In the genomic region with DNA sequence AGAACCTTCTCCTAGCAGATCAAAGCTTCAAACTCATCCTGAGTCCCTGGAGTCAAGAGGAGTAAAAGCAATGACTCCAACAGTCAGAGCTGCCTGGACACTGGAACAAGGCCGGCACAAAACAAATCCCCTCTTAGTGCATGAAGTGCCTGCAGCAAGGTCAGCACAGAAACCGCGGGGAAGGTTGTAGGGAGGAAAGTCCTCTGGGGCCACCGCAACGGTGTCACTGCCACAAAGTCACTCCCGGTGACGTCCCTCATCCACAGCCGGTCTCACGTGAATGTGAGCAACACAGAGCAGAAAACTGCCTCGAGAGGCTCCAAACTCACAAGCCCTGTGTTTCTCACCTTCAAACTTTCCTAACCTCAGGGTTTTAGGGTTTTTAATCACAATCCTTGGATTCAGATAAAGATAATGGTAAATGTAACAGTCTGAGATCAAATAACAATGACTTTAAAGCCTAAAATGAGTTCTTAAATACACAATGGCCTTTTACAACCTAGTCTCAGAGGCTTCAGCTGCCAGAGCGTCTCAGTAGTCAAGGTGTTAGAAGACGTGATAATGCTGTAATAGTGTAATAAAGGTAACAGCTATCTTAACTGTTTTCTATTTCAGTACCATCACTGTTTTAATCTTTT, we compare ENCODE assay signal across 18 cellular contexts.
DNase-seq lines count a peak whose midpoint lies in the region; ATAC-seq, FAIRE-seq and TF ChIP-seq lines count a peak whose summit lies in the region.
"Had no signal": no experiment of that assay in that cellular context is flagged by ENCODE, and none has a peak within 500 bp of the region (broad histone marks: within the 10 kb centered on the region; RNA-seq: fewer than 3 reads in every experiment).

No MANE protein-coding gene starts in this region.

- no peak for TF ChIP-seq POLR2A in GM12891 (IDR thresholded peaks at IDR 0.05; ENCODE audit: low read depth, low read length)

- no peak overlapping the region for H2BK15ac ChIP-seq in mesendoderm (replicated peaks; ENCODE audit: low read depth)

- no peak overlapping the region for H2BK5ac ChIP-seq in mesendoderm (ENCODE audit: low read length)

- no peak for FAIRE-seq in GM12891 (lab: Jason Lieb, UNC)
- FAIRE-seq: HepG2 had no signal

- H3K9me3 ChIP-seq in mammary epithelial cell (replicated peaks; ENCODE audit: insufficient read depth, low read length) = peaks cover 22% of the 10 kb centered on the region
- H3K9me3 ChIP-seq: SJSA1 had no signal

- no peak overlapping the region for H3K56ac ChIP-seq in mesendoderm (ENCODE audit: low read length)

- POLR2A ChIA-PET in RWPE1 (lab: Yijun Ruan, JAX; ENCODE audit: low non-redundant PET) = no interaction called here

- H3K27me3 ChIP-seq in mesendoderm (ENCODE audit: insufficient read depth, low read length, poor library complexity) (no peaks in the 10 kb centered on the region), mammary epithelial cell (ENCODE audit: insufficient read depth, low read length) (no peaks in the 10 kb centered on the region)
- H3K27me3 ChIP-seq: SJSA1 had no signal

- WGBS in mesendoderm (ENCODE audit: extremely low coverage, insufficient coverage, low lambda C conversion rate) = no CpG with 5 or more reads among the region's 12 CpGs
- WGBS in mammary epithelial cell (ENCODE audit: low coverage, missing lambda C conversion rate) = 78% methylated on average over 10 of the region's 12 CpGs

- no peaks in the 10 kb centered on the region for H3K79me1 ChIP-seq in mesendoderm (ENCODE audit: low read length)

- no peak overlapping the region for H3K4ac ChIP-seq in mesendoderm (ENCODE audit: low read depth, low read length)

- H2BK120ac ChIP-seq in mesendoderm (ENCODE audit: low read depth, low read length) = no peak overlapping the region

- H2AK5ac ChIP-seq in mesendoderm (ENCODE audit: low read length) = no peak overlapping the region

- TF ChIP-seq CTCF in mammary epithelial cell (conservative IDR thresholded peaks at IDR 0.05 in 1 of 2, IDR thresholded peaks at IDR 0.05 in 1 of 2; ENCODE audit: extremely low read depth in 1 of 2, insufficient read depth in 1 of 2, low read depth in 1 of 2, low read length in 2 of 2) = no peak
- TF ChIP-seq CTCF in RWPE1 (conservative IDR thresholded peaks at IDR 0.05; ENCODE audit: low read depth) = no peak

- H4K5ac ChIP-seq in mesendoderm (ENCODE audit: low read length) = no peak overlapping the region

- peak; percentile 54 for ATAC-seq in Right ventricle myocardium inferior
- ATAC-seq in left ventricle myocardium superior = peak; percentile 94
- ATAC-seq: HepG2 had no signal

- no peaks in the 10 kb centered on the region for H3K36me3 ChIP-seq in mesendoderm (ENCODE audit: control insufficient read depth, insufficient read depth, low read length)
- no peaks in the 10 kb centered on the region for H3K36me3 ChIP-seq in mammary epithelial cell (ENCODE audit: insufficient read depth, low read length)

- H4K20me1 ChIP-seq in mammary epithelial cell (ENCODE audit: insufficient read depth, low read length) = no peaks in the 10 kb centered on the region

- H3K79me2 ChIP-seq in mesendoderm (ENCODE audit: control insufficient read depth, insufficient read depth, low read length) (no peaks in the 10 kb centered on the region), mammary epithelial cell (ENCODE audit: insufficient read depth, low read length) (no peaks in the 10 kb centered on the region)

- dilution Hi-C loops in mammary epithelial cell (cut with HindIII; ENCODE audit: low sequenced_read_pairs) = no loop called here

- no TSS peak for BruUV-seq in mammary epithelial cell (replicated peaks; lab: Mats Ljungman, UMichigan)

- intact Hi-C loops in Right ventricle myocardium inferior (cut with DNase I) (no loop called here), cardiac septum (cut with DNase I) (no loop called here), left ventricle myocardium superior (cut with micrococcal nuclease) (no loop called here), mammary epithelial cell (cut with micrococcal nuclease) (no loop called here)

- H3K4me3 ChIP-seq in mesendoderm (ENCODE audit: low read length) (no peak overlapping the region), mammary epithelial cell (replicated peaks in 1 of 3; ENCODE audit: insufficient read depth in 1 of 3, low read depth in 2 of 3, low read length in 3 of 3) (no peak overlapping the region)
- H3K4me3 ChIP-seq: SJSA1 had no signal

- H4K8ac ChIP-seq in mesendoderm (ENCODE audit: low read depth, low read length) = no peak overlapping the region

- H3K27ac ChIP-seq in mesendoderm (ENCODE audit: low read depth, low read length) (no peak overlapping the region), mammary epithelial cell (ENCODE audit: insufficient read depth, low read depth, low read length) (no peak overlapping the region), RWPE1 (no peak overlapping the region)
- H3K27ac ChIP-seq: 22Rv1, SJSA1 had no signal

- H3K4me2 ChIP-seq in mesendoderm (ENCODE audit: low read length) (no peak overlapping the region), mammary epithelial cell (ENCODE audit: insufficient read depth, low read depth, low read length) (no peak overlapping the region)

- H3K4me1 ChIP-seq in mesendoderm (ENCODE audit: control insufficient read depth, low read depth, low read length) (peaks cover 8% of the 10 kb centered on the region), mammary epithelial cell (ENCODE audit: insufficient read depth, low read length) (no peaks in the 10 kb centered on the region)

- H2AFZ ChIP-seq in mammary epithelial cell (ENCODE audit: low read depth, low read length) = no peak overlapping the region

- H3K9ac ChIP-seq in mesendoderm (ENCODE audit: low read length) = no peak overlapping the region
- no peak overlapping the region for H3K9ac ChIP-seq in mammary epithelial cell (ENCODE audit: insufficient read depth, low read length)

- CTCF ChIA-PET in mammary epithelial cell (lab: Charles Lee; ENCODE audit: low non-redundant PET) (no interaction called here), RWPE1 (lab: Yijun Ruan, JAX) (no interaction called here)

- DNase-seq in Right ventricle myocardium inferior (ENCODE audit: missing footprints) (no peak), cardiac septum (ENCODE audit: low spot score) (no peak), left ventricle myocardium superior (peak; percentile 53), mesendoderm (peak; percentile 68), mammary epithelial cell (no peak), GM12891 (ENCODE audit: insufficient read length, low spot score) (no peak), RWPE1 (ENCODE audit: low spot score) (no peak), NCI-H1417 (lab: John Stamatoyannopoulos, UW) (no peak)
- DNase-seq: AML-193, DMS79 treated with DMSO at 0.1 percent for 48 hours, KG1, NCI-H1105 treated with DMSO at 0.1 percent for 48 hours, NCI-H1930, NCI-H345, NCI-H524 treated with DMSO at 0.1 percent for 48 hours had no signal

- in situ Hi-C loops in mammary epithelial cell (cut with MboI; ENCODE audit: low sequenced_read_pairs in 2 of 2) = no loop called here

- no peak overlapping the region for H3K23ac ChIP-seq in mesendoderm (ENCODE audit: low read length)

- H3K18ac ChIP-seq in mesendoderm (ENCODE audit: low read length) = no peak overlapping the region

TF ChIP-seq in GM12891, 5 proteins besides CTCF, POLR2A, EP300 and RAD21:
- no peak for TF ChIP-seq POU2F2 (IDR thresholded peaks at IDR 0.05; ENCODE audit: low read depth, low read length)
TF ChIP-seq in GM12891: peak in this region for 0.

Comparison
In these comparisons a context has a peak if more than half of its experiments do, and no peak if none do; other contexts are left out.
1. DNase-seq: peak in left ventricle myocardium superior (single experiment) and mesendoderm (single experiment); none in Right ventricle myocardium inferior (single experiment), cardiac septum (single experiment), mammary epithelial cell (single experiment), GM12891 (single experiment), RWPE1 (single experiment) and NCI-H1417 (0 of 3).